ENCODE assay signal across 11 cellular contexts in the genomic region with DNA sequence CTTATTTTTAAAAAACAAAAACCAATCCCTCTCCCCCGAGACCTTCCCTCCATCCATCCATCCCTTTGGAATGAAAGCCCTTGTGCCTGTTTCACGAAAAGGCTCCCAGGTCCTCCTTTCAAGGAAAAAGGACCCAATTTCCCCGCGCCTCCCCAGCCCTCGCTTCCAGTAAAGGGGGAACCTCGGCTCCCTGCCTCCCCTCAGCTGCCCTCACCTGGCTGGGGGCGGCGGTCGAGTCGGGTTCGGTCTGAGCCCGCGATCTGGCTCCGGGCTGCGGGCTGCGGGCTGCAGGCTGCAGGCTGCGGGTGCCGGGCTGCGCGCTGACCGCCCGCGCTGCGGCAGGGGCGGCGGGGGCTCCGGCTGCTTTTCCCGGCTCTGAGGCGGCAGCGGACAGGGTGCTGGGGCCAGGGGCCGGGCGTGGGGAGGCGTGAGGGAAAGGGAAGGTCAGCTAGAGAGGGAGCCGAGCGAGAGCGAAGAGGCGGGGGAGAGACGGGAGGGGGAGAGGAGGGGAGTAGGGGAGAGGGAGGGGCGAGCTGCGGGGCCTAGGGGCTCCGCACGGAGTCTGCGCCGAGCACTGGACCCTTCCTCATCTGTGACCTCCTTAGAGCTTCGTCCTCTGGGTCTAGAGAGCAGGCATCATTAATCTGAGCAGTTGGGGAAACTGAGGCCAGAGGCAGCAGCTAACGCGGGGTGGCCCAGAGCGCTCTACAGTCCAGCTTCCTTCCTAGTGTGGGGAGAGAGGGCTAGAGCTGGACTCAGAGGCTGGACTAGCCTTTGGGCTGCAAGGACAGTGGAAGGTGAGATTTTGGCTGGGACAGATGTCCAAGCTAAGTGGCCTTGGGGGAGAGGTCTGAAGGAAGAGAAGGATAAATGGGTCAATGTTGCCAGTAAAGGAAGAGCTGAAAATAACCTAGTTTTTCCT. TPM values are rescaled to one million over a fixed set of nuclear protein-coding genes. Genes with fewer than 3 reads are reported as not detected.
A peak's percentile ranks its signal among the peaks of the same experiment; 100 is the strongest.
DNase-seq lines count a peak whose midpoint lies in the region; ATAC-seq and TF ChIP-seq lines count a peak whose summit lies in the region.
"Had no signal": no experiment of that assay in that cellular context is flagged by ENCODE, and none has a peak within 500 bp of the region (broad histone marks: within the 10 kb centered on the region; RNA-seq: fewer than 3 reads in every experiment).

A gene (minus strand): TSS at position 478 of the 922 bp plus-strand sequence. CDS start 3,601 bp downstream, outside the sequence.

- POLR2A ChIA-PET in AG04449 (lab: Yijun Ruan, JAX): no interaction called here
- POLR2A ChIA-PET in CD4-positive, alpha-beta T cell (lab: Charles Lee): no interaction called here

- H3K27ac ChIP-seq in CD4-positive, alpha-beta T cell (ENCODE audit: low read depth, low read length): no peak within 1 kb of the TSS

- intact Hi-C loops in CD4-positive, alpha-beta T cell (cut with DNase I, micrococcal nuclease): no loop called here

- CTCF ChIA-PET in AG04449 (lab: Yijun Ruan, JAX): interaction anchor here (1.4 to 2.7 kb wide), 2 partner anchors 11 to 14 kb away, joined by 5 to 7 read pairs; no protein-coding TSS in a partner anchor
- CTCF ChIA-PET in CD4-positive, alpha-beta T cell (lab: Charles Lee): no interaction called here

- ATAC-seq in effector memory CD8-positive, alpha-beta T cell (replicated peaks): no peak
- no peak for ATAC-seq in GM21737 (IDR thresholded peaks at IDR 0.05; ENCODE audit: unreplicated experiment)
- ATAC-seq in GM18870 (IDR thresholded peaks at IDR 0.05; ENCODE audit: unreplicated experiment): no peak
- no peak for ATAC-seq in CD4-positive, alpha-beta T cell (ENCODE audit: poor library complexity)

- DNase-seq in AG04449 (ENCODE audit: low read depth, low spot score) (no peak), Kasumi-1 (lab: John Stamatoyannopoulos, UW) (peak; percentile 25 to 31), ecto neural progenitor cell (ENCODE audit: low spot score) (peak; percentile 71)
- no peak for DNase-seq in effector memory CD8-positive, alpha-beta T cell
- no peak for DNase-seq in CD4-positive, alpha-beta T cell
- DNase-seq: activated CD4-positive, alpha-beta T cell treated with anti-CD3 and anti-CD28 coated beads, Interleukin-2, amount 50 U/mL, for 48 hours; NCI-H510A had no signal

- TF ChIP-seq CTCF in AG04449 (IDR thresholded peaks at IDR 0.05; ENCODE audit: insufficient read depth, low read length, missing control alignments) (no peak), nephron (IDR thresholded peaks at IDR 0.05; ENCODE audit: unreplicated experiment in 3 of 3) (no peak)
- TF ChIP-seq CTCF in CD4-positive, alpha-beta T cell (IDR thresholded peaks at IDR 0.05): no peak

- no peaks in the 10 kb centered on the region for H3K9me3 ChIP-seq in CD4-positive, alpha-beta T cell (ENCODE audit: control insufficient read depth, low read length)

- peaks cover 41% of the 10 kb centered on the region for H3K27me3 ChIP-seq in CD4-positive, alpha-beta T cell (ENCODE audit: control insufficient read depth, insufficient read depth, low read length)

- H3K27ac Mint-ChIP-seq in nephron: no peak within 1 kb of the TSS
- H3K27ac Mint-ChIP-seq in effector memory CD8-positive, alpha-beta T cell: no peak within 1 kb of the TSS
- H3K27ac Mint-ChIP-seq in CD4-positive, alpha-beta T cell: no peak within 1 kb of the TSS
- H3K27ac Mint-ChIP-seq: stimulated activated effector memory CD8-positive, alpha-beta T cell treated with anti-CD3 and anti-CD28 coated beads, Interleukin-12 subunit alpha, Interleukin-12 subunit beta, amount 100 ng/mL, for 72 hours had no signal

- peaks cover 18% of the 10 kb centered on the region for H3K4me1 Mint-ChIP-seq in nephron
- peaks cover 0 to 8% of the 10 kb centered on the region in 2 donors for H3K4me1 Mint-ChIP-seq in effector memory CD8-positive, alpha-beta T cell (ENCODE audit: low read depth in 2 of 2)
- no peaks in the 10 kb centered on the region for H3K4me1 Mint-ChIP-seq in CD4-positive, alpha-beta T cell (ENCODE audit: low read depth)
- H3K4me1 Mint-ChIP-seq: stimulated activated effector memory CD8-positive, alpha-beta T cell treated with anti-CD3 and anti-CD28 coated beads, Interleukin-12 subunit alpha, Interleukin-12 subunit beta, amount 100 ng/mL, for 72 hours had no signal

- H3K4me3 Mint-ChIP-seq in nephron: peak within 1 kb of the TSS; percentile 79 to 84 (median 82)
- H3K4me3 Mint-ChIP-seq in effector memory CD8-positive, alpha-beta T cell: no peak within 1 kb of the TSS
- no peak within 1 kb of the TSS for H3K4me3 Mint-ChIP-seq in CD4-positive, alpha-beta T cell
- H3K4me3 Mint-ChIP-seq: stimulated activated effector memory CD8-positive, alpha-beta T cell treated with anti-CD3 and anti-CD28 coated beads, Interleukin-12 subunit alpha, Interleukin-12 subunit beta, amount 100 ng/mL, for 72 hours had no signal

- peaks cover under 1% of the 10 kb centered on the region for H3K36me3 Mint-ChIP-seq in nephron (ENCODE audit: low read depth)
- H3K36me3 Mint-ChIP-seq in effector memory CD8-positive, alpha-beta T cell (ENCODE audit: insufficient read depth): no peaks in the 10 kb centered on the region
- no peaks in the 10 kb centered on the region for H3K36me3 Mint-ChIP-seq in CD4-positive, alpha-beta T cell (ENCODE audit: low read depth)
- H3K36me3 Mint-ChIP-seq: stimulated activated effector memory CD8-positive, alpha-beta T cell treated with anti-CD3 and anti-CD28 coated beads, Interleukin-12 subunit alpha, Interleukin-12 subunit beta, amount 100 ng/mL, for 72 hours had no signal

- no peaks in the 10 kb centered on the region for H3K9me3 Mint-ChIP-seq in nephron
- H3K9me3 Mint-ChIP-seq in effector memory CD8-positive, alpha-beta T cell: no peaks in the 10 kb centered on the region
- H3K9me3 Mint-ChIP-seq in CD4-positive, alpha-beta T cell: no peaks in the 10 kb centered on the region
- H3K9me3 Mint-ChIP-seq: stimulated activated effector memory CD8-positive, alpha-beta T cell treated with anti-CD3 and anti-CD28 coated beads, Interleukin-12 subunit alpha, Interleukin-12 subunit beta, amount 100 ng/mL, for 72 hours had no signal

- peaks cover 28% of the 10 kb centered on the region for H3K27me3 Mint-ChIP-seq in nephron (ENCODE audit: low read depth)
- H3K27me3 Mint-ChIP-seq in effector memory CD8-positive, alpha-beta T cell: peaks cover 27 to 47% of the 10 kb centered on the region in 2 donors
- peaks cover 41% of the 10 kb centered on the region for H3K27me3 Mint-ChIP-seq in CD4-positive, alpha-beta T cell

- H3K4me3 ChIP-seq in AG04449 (ENCODE audit: low read depth, low read length): peak within 1 kb of the TSS; percentile 40

RNA-seq across cellular contexts. Expression of the gene that starts here (rescaled TPM):
- total RNA-seq in CD4-positive, alpha-beta T cell: under 1 TPM; 0.41 to 0.92 TPM

Comparison
In these comparisons a context has a peak if more than half of its experiments do, and no peak if none do; other contexts are left out.
1. DNase-seq: peak in Kasumi-1 (2 of 2) and ecto neural progenitor cell (single experiment); none in AG04449 (single experiment), effector memory CD8-positive, alpha-beta T cell (0 of 3) and CD4-positive, alpha-beta T cell (0 of 10).
2. H3K4me3 Mint-ChIP-seq: peak in nephron (3 of 3); none in effector memory CD8-positive, alpha-beta T cell (0 of 2) and CD4-positive, alpha-beta T cell (single experiment).